ENCODE assay signal across 23 cellular contexts in genomic region chr11:78525720-78526119, GRCh38.
"Had no signal": no experiment of that assay in that cellular context is flagged by ENCODE, and none has a peak within 500 bp of the region (broad histone marks: within the 10 kb centered on the region; RNA-seq: fewer than 3 reads in every experiment).

No MANE protein-coding gene starts in this region.

- H3K4me1 Mint-ChIP-seq: activated naive CD8-positive, alpha-beta T cell treated with anti-CD3 and anti-CD28 coated beads, Interleukin-2, amount 10 ng/mL, durations not matched to agents 7 days and 5 days; central memory CD8-positive, alpha-beta T cell had no signal

- H3K9me3 ChIP-seq: body of pancreas, SK-N-SH had no signal

- H3K9ac ChIP-seq: SK-N-SH had no signal

- H3K4me2 ChIP-seq: SK-N-SH had no signal

- ATAC-seq: activated CD8-positive, alpha-beta T cell treated with anti-CD3 and anti-CD28 coated beads for 36 hours; activated T-cell treated with anti-CD3 and anti-CD28 coated beads, Interleukin-2, amount 50 U/mL, for 72 hours; body of pancreas had no signal

- DNase-seq: activated CD4-positive, alpha-beta T cell treated with anti-CD3 and anti-CD28 coated beads for 4 hours; activated CD8-positive, alpha-beta memory T cell treated with anti-CD3 and anti-CD28 coated beads, Interleukin-2, amount 50 U/mL, for 4 hours; activated CD8-positive, alpha-beta T cell treated with anti-CD3 and anti-CD28 coated beads for 36 hours; activated naive CD4-positive, alpha-beta T cell treated with anti-CD3 and anti-CD28 coated beads, Interleukin-2, amount 50 U/mL, for 16 hours; activated naive CD8-positive, alpha-beta T cell treated with anti-CD3 and anti-CD28 coated beads, Interleukin-2, amount 10 ng/mL, durations not matched to agents 7 days and 5 days; activated T-cell treated with anti-CD3 and anti-CD28 coated beads, Interleukin-2, amount 50 U/mL, for 72 hours; aorta; body of pancreas; KG1; MM.1S; NCI-H1105; NCI-H1436; NCI-H1694 treated with DMSO at 0.1 percent for 48 hours; NCI-H2081; NCI-H526; NCI-H774; Right ventricle myocardium superior; SJCRH30; SK-N-SH; T-helper 1 cell had no signal

- H3K4me3 ChIP-seq: body of pancreas, SJCRH30 had no signal

- H3K9me3 Mint-ChIP-seq: activated CD8-positive, alpha-beta T cell treated with anti-CD3 and anti-CD28 coated beads for 36 hours; activated naive CD8-positive, alpha-beta T cell treated with anti-CD3 and anti-CD28 coated beads, Interleukin-2, amount 10 ng/mL, durations not matched to agents 7 days and 5 days; activated T-cell treated with anti-CD3 and anti-CD28 coated beads, Interleukin-2, amount 50 U/mL, for 72 hours; central memory CD8-positive, alpha-beta T cell; IgD-negative memory B cell had no signal

- H3K27me3 Mint-ChIP-seq: activated CD8-positive, alpha-beta T cell treated with anti-CD3 and anti-CD28 coated beads for 36 hours; activated naive CD8-positive, alpha-beta T cell treated with anti-CD3 and anti-CD28 coated beads, Interleukin-2, amount 10 ng/mL, durations not matched to agents 7 days and 5 days; central memory CD8-positive, alpha-beta T cell; IgD-negative memory B cell had no signal

- H3K4me3 Mint-ChIP-seq: activated CD8-positive, alpha-beta T cell treated with anti-CD3 and anti-CD28 coated beads for 36 hours; activated naive CD8-positive, alpha-beta T cell treated with anti-CD3 and anti-CD28 coated beads, Interleukin-2, amount 10 ng/mL, durations not matched to agents 7 days and 5 days; activated T-cell treated with anti-CD3 and anti-CD28 coated beads, Interleukin-2, amount 50 U/mL, for 72 hours; central memory CD8-positive, alpha-beta T cell; IgD-negative memory B cell had no signal

- H3K27me3 ChIP-seq: body of pancreas, SJCRH30 had no signal

- H3K27ac ChIP-seq: body of pancreas, SJCRH30, VCaP had no signal

- H3K4me1 ChIP-seq: body of pancreas, SJCRH30 had no signal

- H3K27ac Mint-ChIP-seq: activated CD8-positive, alpha-beta T cell treated with anti-CD3 and anti-CD28 coated beads for 36 hours; activated naive CD8-positive, alpha-beta T cell treated with anti-CD3 and anti-CD28 coated beads, Interleukin-2, amount 10 ng/mL, durations not matched to agents 7 days and 5 days; activated T-cell treated with anti-CD3 and anti-CD28 coated beads, Interleukin-2, amount 50 U/mL, for 72 hours; IgD-negative memory B cell had no signal
